In the genomic region with DNA sequence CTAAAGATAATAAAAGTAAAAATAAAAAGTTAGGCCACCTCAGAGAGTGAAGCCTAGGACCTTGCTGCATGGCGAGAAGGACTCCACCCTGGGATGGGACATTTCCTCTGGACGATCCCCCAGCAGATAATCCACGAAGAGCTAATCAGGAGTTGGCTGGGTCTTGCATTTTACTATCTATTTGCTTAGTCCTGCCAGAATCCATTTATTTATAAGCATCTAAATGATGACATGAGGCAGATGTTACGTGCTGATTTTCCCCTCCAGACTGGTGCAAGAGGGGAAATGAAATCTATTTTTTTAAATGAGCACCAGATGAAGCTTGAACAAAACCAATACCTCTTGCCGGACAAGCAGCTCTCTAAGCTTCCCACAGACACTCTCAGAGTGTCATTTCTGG, we compare ENCODE assay signal across 1 cellular context.
TF ChIP-seq lines count a peak whose summit lies in the region.

No MANE protein-coding gene starts in this region.

TF ChIP-seq in SK-N-SH, 30 proteins besides CTCF, POLR2A, EP300 and RAD21 (continued from another document):
- TF ChIP-seq TAF1 (IDR thresholded peaks at IDR 0.05; ENCODE audit: borderline replicate concordance, low read depth, low read length) (no peak), GATA2 (CRISPR knock-in tag; IDR thresholded peaks at IDR 0.05) (peak; percentile 82), USF2 (IDR thresholded peaks at IDR 0.05; ENCODE audit: borderline replicate concordance, low read depth, low read length) (no peak)
- TF ChIP-seq, protein P1, sequence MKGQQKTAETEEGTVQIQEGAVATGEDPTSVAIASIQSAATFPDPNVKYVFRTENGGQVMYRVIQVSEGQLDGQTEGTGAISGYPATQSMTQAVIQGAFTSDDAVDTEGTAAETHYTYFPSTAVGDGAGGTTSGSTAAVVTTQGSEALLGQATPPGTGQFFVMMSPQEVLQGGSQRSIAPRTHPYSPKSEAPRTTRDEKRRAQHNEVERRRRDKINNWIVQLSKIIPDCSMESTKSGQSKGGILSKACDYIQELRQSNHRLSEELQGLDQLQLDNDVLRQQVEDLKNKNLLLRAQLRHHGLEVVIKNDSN (IDR thresholded peaks at IDR 0.05; ENCODE audit: borderline replicate concordance, low read depth): no peak
- TF ChIP-seq, protein P2, sequence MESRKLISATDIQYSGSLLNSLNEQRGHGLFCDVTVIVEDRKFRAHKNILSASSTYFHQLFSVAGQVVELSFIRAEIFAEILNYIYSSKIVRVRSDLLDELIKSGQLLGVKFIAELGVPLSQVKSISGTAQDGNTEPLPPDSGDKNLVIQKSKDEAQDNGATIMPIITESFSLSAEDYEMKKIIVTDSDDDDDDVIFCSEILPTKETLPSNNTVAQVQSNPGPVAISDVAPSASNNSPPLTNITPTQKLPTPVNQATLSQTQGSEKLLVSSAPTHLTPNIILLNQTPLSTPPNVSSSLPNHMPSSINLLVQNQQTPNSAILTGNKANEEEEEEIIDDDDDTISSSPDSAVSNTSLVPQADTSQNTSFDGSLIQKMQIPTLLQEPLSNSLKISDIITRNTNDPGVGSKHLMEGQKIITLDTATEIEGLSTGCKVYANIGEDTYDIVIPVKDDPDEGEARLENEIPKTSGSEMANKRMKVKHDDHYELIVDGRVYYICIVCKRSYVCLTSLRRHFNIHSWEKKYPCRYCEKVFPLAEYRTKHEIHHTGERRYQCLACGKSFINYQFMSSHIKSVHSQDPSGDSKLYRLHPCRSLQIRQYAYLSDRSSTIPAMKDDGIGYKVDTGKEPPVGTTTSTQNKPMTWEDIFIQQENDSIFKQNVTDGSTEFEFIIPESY (IDR thresholded peaks at IDR 0.05; ENCODE audit: borderline replicate concordance, low read depth): no peak
